Comparison of ENCODE assay signal across 21 cellular contexts in genomic region chr6:99011151-99011550, GRCh38.
DNase-seq lines count a peak whose midpoint lies in the region; FAIRE-seq and TF ChIP-seq lines count a peak whose summit lies in the region.
"Had no signal": no experiment of that assay in that cellular context is flagged by ENCODE, and none has a peak within 500 bp of the region (broad histone marks: within the 10 kb centered on the region; RNA-seq: fewer than 3 reads in every experiment).

No MANE protein-coding gene starts in this region.

- DNase-seq in ACHN (peak; percentile 9), RCC 7860 (ENCODE audit: low spot score) (peak; percentile 57), kidney tubule cell (ENCODE audit: low spot score) (peak; percentile 68), sigmoid colon (no peak), posterior vena cava (ENCODE audit: low spot score) (no peak), COR-L47 (lab: John Stamatoyannopoulos, UW) (no peak)
- DNase-seq: C1 segment of cervical spinal cord; Caco-2; CD4-positive, alpha-beta memory T cell; DMS 273 treated with DMSO at 0.1 percent for 48 hours; DMS79; EL; GDM1; GOT3; HFFc6 had no signal

- no peak for TF ChIP-seq CTCF in sigmoid colon (IDR thresholded peaks at IDR 0.05)

- TF ChIP-seq POLR2A in sigmoid colon (IDR thresholded peaks at IDR 0.05), result no peak

- in situ Hi-C loops in ACHN (cut with HindIII; ENCODE audit: low pct_ligation_motif_present, low pct_unique_long_range_greater_than_20kb, low sequenced_read_pairs), result no loop called here

- H3K4me1 ChIP-seq in sigmoid colon, result no peaks in the 10 kb centered on the region
- H3K4me1 ChIP-seq: Caco-2, HAP-1 had no signal

- intact Hi-C loops in sigmoid colon (cut with DNase I), result no loop called here
- intact Hi-C loops in posterior vena cava (cut with DNase I), result no loop called here

- no peaks in the 10 kb centered on the region for H3K36me3 ChIP-seq in sigmoid colon
- H3K36me3 ChIP-seq: HAP-1 had no signal

- no peak for TF ChIP-seq EP300 in sigmoid colon (IDR thresholded peaks at IDR 0.05)

- peak; percentile 73 for FAIRE-seq in RCC 7860 (lab: Jason Lieb, UNC)
- FAIRE-seq: A204.1, D721Med, GM12878, H54 had no signal

- no peak overlapping the region for H3K27ac ChIP-seq in sigmoid colon
- H3K27ac ChIP-seq: 22Rv1 had no signal

- no peak overlapping the region for H3K4me3 ChIP-seq in sigmoid colon
- H3K4me3 ChIP-seq: GM12878, HAP-1 had no signal

- H3K9me3 ChIP-seq in sigmoid colon, result no peaks in the 10 kb centered on the region
- H3K9me3 ChIP-seq: Caco-2, HAP-1 had no signal

- H3K27me3 ChIP-seq in sigmoid colon, result no peaks in the 10 kb centered on the region

Comparison
In these comparisons a context has a peak if more than half of its experiments do, and no peak if none do; other contexts are left out.
1. DNase-seq: peak in ACHN (single experiment), RCC 7860 (single experiment) and kidney tubule cell (single experiment); none in sigmoid colon (single experiment), posterior vena cava (single experiment) and COR-L47 (single experiment).